In the genomic region with DNA sequence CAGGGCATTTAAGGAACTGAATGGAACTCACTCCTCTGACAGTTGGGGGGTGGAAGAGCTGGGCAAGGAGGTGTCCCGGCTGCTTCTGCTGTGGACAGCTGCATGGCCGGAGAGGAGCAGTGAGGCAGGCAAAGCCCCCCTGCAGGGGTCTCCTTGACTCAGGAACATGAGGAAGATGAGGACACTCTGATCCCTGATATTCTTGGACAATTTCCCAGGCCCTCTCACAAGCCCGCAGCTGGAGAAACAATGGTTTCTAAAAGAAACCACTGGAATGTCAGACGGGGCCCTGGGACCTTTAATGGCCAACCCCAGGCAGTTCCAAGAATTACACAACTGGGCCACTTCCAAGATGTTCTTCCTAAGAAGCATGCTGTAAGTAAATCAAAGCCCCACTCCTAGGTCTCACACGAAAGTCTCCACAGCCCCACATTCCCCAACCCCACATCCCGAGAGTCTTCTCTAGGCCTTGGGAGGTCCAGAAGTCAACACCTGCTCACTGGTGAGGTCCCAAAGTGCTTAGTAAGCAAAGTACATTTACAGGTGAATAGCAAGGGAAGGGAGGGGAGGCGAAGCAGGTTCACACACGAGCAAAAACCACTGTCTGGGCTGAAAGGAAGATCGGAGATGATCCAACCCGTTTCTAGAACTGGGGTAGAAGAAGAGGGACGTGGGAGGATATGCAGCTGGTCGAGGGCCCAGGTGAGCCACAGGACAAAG, we compare ENCODE assay signal across 9 cellular contexts.
DNase-seq lines count a peak whose midpoint lies in the region; ATAC-seq and TF ChIP-seq lines count a peak whose summit lies in the region.
"Had no signal": no experiment of that assay in that cellular context is flagged by ENCODE, and none has a peak within 500 bp of the region (broad histone marks: within the 10 kb centered on the region; RNA-seq: fewer than 3 reads in every experiment).

No MANE protein-coding gene starts in this region.

- H3K27me3 ChIP-seq in duodenal mucosa (ENCODE audit: control insufficient read depth in 1 of 2, insufficient read depth in 2 of 2, low read length in 2 of 2) = no peaks in the 10 kb centered on the region
- H3K27me3 ChIP-seq: cardiac muscle cell had no signal

- peak overlapping the region; percentile 4 to 67 for H3K9ac ChIP-seq in duodenal mucosa (ENCODE audit: low read depth in 1 of 2, low read length in 2 of 2)

- H3K27me3 Mint-ChIP-seq in nephron progenitor cell (ENCODE audit: low read depth, poor library complexity) = peaks cover 9% of the 10 kb centered on the region

- peak overlapping the region; percentile 68 for H3K27ac Mint-ChIP-seq in nephron progenitor cell

- H3K9me3 Mint-ChIP-seq in nephron progenitor cell = no peaks in the 10 kb centered on the region

- TF ChIP-seq CTCF in AG10803 (conservative IDR thresholded peaks at IDR 0.05; ENCODE audit: low read length) (0 out of 2 replicates have a peak, but pooled peaks have one; percentile 1), nephron progenitor cell (IDR thresholded peaks at IDR 0.05) (no peak)

- peak overlapping the region; percentile 91 for H3K4me3 Mint-ChIP-seq in nephron progenitor cell

- no peaks in the 10 kb centered on the region for H3K36me3 Mint-ChIP-seq in nephron progenitor cell (ENCODE audit: low read depth)

- peaks cover 76% of the 10 kb centered on the region for H3K4me1 Mint-ChIP-seq in nephron progenitor cell

- peaks cover 29 to 44% of the 10 kb centered on the region in 2 donors for H3K4me1 ChIP-seq in duodenal mucosa (ENCODE audit: control insufficient read depth in 1 of 2, insufficient read depth in 2 of 2, low read length in 2 of 2)

- ATAC-seq in GM19023 (IDR thresholded peaks at IDR 0.05; ENCODE audit: unreplicated experiment) = no peak
- no peak for ATAC-seq in GM21447 (IDR thresholded peaks at IDR 0.05; ENCODE audit: unreplicated experiment)

- peak overlapping the region; percentile 39 for H3K27ac ChIP-seq in duodenal mucosa (ENCODE audit: low read depth, low read length)
- H3K27ac ChIP-seq: cardiac muscle cell had no signal

- peak overlapping the region; percentile 20; the same call in 1 of the 2 replicates for H3K4me3 ChIP-seq in AG10803 (ENCODE audit: low read length)
- peak overlapping the region; percentile 80 to 95 for H3K4me3 ChIP-seq in duodenal mucosa (ENCODE audit: low read depth in 1 of 2, low read length in 2 of 2)

- peak; percentile 97 for DNase-seq in AG10803 (ENCODE audit: low read depth)
- DNase-seq in LoVo (ENCODE audit: low spot score) = peak; percentile 18
- no peak for DNase-seq in nephron progenitor cell
- no peak for DNase-seq in activated CD4-positive, CD25-positive, alpha-beta regulatory T cell (lab: John Stamatoyannopoulos, UW)
- no peak for DNase-seq in NCI-H2081 treated with DMSO at 0.1 percent for 48 hours (lab: John Stamatoyannopoulos, UW)

- no peaks in the 10 kb centered on the region for H3K9me3 ChIP-seq in duodenal mucosa (ENCODE audit: control insufficient read depth in 1 of 2, low read length in 2 of 2)

- H3K36me3 ChIP-seq in duodenal mucosa (ENCODE audit: control insufficient read depth in 1 of 2, insufficient read depth in 2 of 2, low read length in 2 of 2) = no peaks in the 10 kb centered on the region
- H3K36me3 ChIP-seq: cardiac muscle cell had no signal

Comparison
In these comparisons a context has a peak if more than half of its experiments do, and no peak if none do; other contexts are left out.
1. DNase-seq: peak in AG10803 (single experiment) and LoVo (single experiment); none in nephron progenitor cell (single experiment), activated CD4-positive, CD25-positive, alpha-beta regulatory T cell (0 of 4) and NCI-H2081 treated with DMSO at 0.1 percent for 48 hours (single experiment).